In the genomic region with DNA sequence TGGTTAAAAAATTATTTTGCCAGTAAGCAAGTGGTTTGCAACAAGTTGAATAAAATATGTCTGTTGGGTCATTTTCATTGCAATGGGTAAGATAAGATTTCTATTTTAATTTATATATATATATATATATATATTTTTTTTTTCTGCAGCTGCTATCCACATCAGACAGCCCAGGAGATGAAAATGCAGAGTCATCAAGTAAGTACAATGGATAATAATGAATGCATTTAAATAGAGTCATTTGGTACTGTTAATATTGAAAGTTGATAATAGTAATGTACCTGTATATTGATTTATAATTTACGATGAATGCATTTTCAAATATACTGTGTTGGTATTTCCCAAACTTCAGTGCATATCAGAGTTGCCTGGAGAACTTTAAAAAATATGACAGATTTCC, we compare ENCODE assay signal across 23 cellular contexts. TPM values are rescaled to one million over a fixed set of nuclear protein-coding genes. Genes with fewer than 3 reads are reported as not detected.
"Had no signal": no experiment of that assay in that cellular context is flagged by ENCODE, and none has a peak within 500 bp of the region (broad histone marks: within the 10 kb centered on the region; RNA-seq: fewer than 3 reads in every experiment).

No MANE protein-coding gene starts in this region.

- FAIRE-seq: HTR-8/SVneo had no signal

- H3K4me3 ChIP-seq: Peyer's patch, SJCRH30 had no signal

- H3K9ac ChIP-seq: KMS-11 had no signal

- DNase-seq: Kasumi-1, MM.1S, NCI-H1092 treated with DMSO at 0.1 percent for 48 hours, NCI-H1436, NCI-H187, NCI-H2029, NCI-H2081 treated with DMSO at 0.1 percent for 48 hours, NCI-H2171, NCI-H226, NCI-H446, NCI-H510A, NCI-H524 treated with DMSO at 0.1 percent for 48 hours, NCI-H69, NCI-H774, PC-3, Peyer's patch, SHP77 treated with DMSO at 0.1 percent for 48 hours, SJCRH30 had no signal

- H3K36me3 ChIP-seq: SJCRH30 had no signal

- H3K4me2 ChIP-seq: KMS-11 had no signal

- H3K4me1 ChIP-seq: Peyer's patch, SJCRH30 had no signal

- ATAC-seq: PC-3, Right ventricle myocardium inferior, SK-N-SH treated with all-trans-retinoic acid at 6 μM for 48 hours had no signal

- H3K9me3 ChIP-seq: Peyer's patch, SJCRH30 had no signal

- H3K27ac ChIP-seq: HL-60, KMS-11, Peyer's patch, SJCRH30 had no signal

- H3K27me3 ChIP-seq: Peyer's patch, SJCRH30 had no signal

RNA-seq across cellular contexts. Expression of gene BIRC3, which starts 11.5 kb away (rescaled TPM):
- total RNA-seq: SJCRH30 had no signal
